15 cellular contexts compared by ENCODE assay signal in the genomic region with DNA sequence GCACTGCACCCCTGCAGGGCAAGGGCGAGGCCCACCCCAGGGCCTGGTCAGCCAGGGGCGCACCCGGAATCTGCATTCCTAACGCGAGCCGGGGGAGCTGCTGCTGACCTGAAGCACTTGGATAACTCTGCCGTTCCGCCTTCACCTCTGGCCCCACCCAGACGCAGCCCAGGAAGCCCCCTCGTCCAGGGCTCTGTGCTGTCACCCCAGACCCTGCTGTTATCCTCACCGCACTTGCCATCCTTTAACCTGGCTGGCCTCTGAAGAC. TPM values are rescaled to one million over a fixed set of nuclear protein-coding genes. Genes with fewer than 3 reads are reported as not detected.
DNase-seq lines count a peak whose midpoint lies in the region; FAIRE-seq and TF ChIP-seq lines count a peak whose summit lies in the region.
"Had no signal": no experiment of that assay in that cellular context is flagged by ENCODE, and none has a peak within 500 bp of the region (broad histone marks: within the 10 kb centered on the region; RNA-seq: fewer than 3 reads in every experiment).

No MANE protein-coding gene starts in this region.

- no peaks in the 10 kb centered on the region for H3K79me1 ChIP-seq in H9 (ENCODE audit: insufficient read depth, low read depth, low read length, poor library complexity, severe bottlenecking)
- no peaks in the 10 kb centered on the region; the same call in 1 of the 2 replicates for H3K79me1 ChIP-seq in H1 (ENCODE audit: low read depth, low read length)
- H3K79me1 ChIP-seq in trophoblast cell (ENCODE audit: low read length): no peaks in the 10 kb centered on the region

- no peaks in the 10 kb centered on the region for H3K36me3 ChIP-seq in H1 (ENCODE audit: control insufficient read depth in 2 of 4, insufficient read depth in 4 of 4, low read length in 3 of 4)
- no peaks in the 10 kb centered on the region for H3K36me3 ChIP-seq in trophoblast cell (ENCODE audit: control insufficient read depth in 1 of 2, insufficient read depth in 2 of 2, low read length in 2 of 2)

- H3K4me3 ChIP-seq in H1 (ENCODE audit: extremely low read depth in 1 of 4, insufficient read depth in 2 of 4, low read depth in 3 of 4, low read length in 4 of 4) (no peak overlapping the region), trophoblast cell (ENCODE audit: low read depth, low read length) (peak overlapping the region; percentile 0)
- H3K4me3 ChIP-seq: BLaER1 treated with 17β-estradiol and CSF1 and Interleukin-3, amounts not matched to agents 10 nM and 100 nM; GM12878; GM23248 had no signal

- H3K4me1 ChIP-seq in H9 (ENCODE audit: insufficient read depth, low read length): no peaks in the 10 kb centered on the region
- peaks cover 0 to 9% (median 4%) of the 10 kb centered on the region in 4 experiments; a peak in 4 of 7 replicates for H3K4me1 ChIP-seq in H1 (replicated peaks in 1 of 4; ENCODE audit: control insufficient read depth in 3 of 4, insufficient read depth in 4 of 4, low read length in 3 of 4)
- H3K4me1 ChIP-seq in trophoblast cell (ENCODE audit: control insufficient read depth in 1 of 2, insufficient read depth in 2 of 2, low read length in 2 of 2): no peaks in the 10 kb centered on the region

- H3K56ac ChIP-seq in H9 (ENCODE audit: insufficient read length, low read depth, low read length): no peak overlapping the region
- no peak overlapping the region for H3K56ac ChIP-seq in H1 (replicated peaks; ENCODE audit: insufficient read length, low read depth, low read length)

- H3K27ac Mint-ChIP-seq in H9 (peak overlapping the region in 2 of 3 experiments; percentile 34 to 45; a peak in 2 of 7 replicates), mesothelial cell of epicardium (peak overlapping the region; percentile 25)

- H4K20me1 ChIP-seq in H9 (ENCODE audit: control insufficient read depth, insufficient read depth, insufficient read length) (no peaks in the 10 kb centered on the region), H1 (replicated peaks in 1 of 2; ENCODE audit: control insufficient read depth in 1 of 2, insufficient read depth in 2 of 2, low read length in 2 of 2) (peaks cover 0 to 4% of the 10 kb centered on the region in 2 experiments)

- no peak for TF ChIP-seq EP300 in H1 (IDR thresholded peaks at IDR 0.05; ENCODE audit: borderline replicate concordance in 1 of 2, low read depth in 2 of 2, low read length in 2 of 2)

- no peaks in the 10 kb centered on the region for H3K9me3 Mint-ChIP-seq in H9
- H3K9me3 Mint-ChIP-seq in mesothelial cell of epicardium: no peaks in the 10 kb centered on the region

- H3K4me1 Mint-ChIP-seq in H9 (peaks cover 0 to 11% of the 10 kb centered on the region in 2 experiments; a peak in 1 of 4 replicates), mesothelial cell of epicardium (peaks cover 9% of the 10 kb centered on the region)

- H3K36me3 Mint-ChIP-seq in H9 (ENCODE audit: insufficient read depth in 1 of 3, low read depth in 3 of 3) (no peaks in the 10 kb centered on the region), mesothelial cell of epicardium (no peaks in the 10 kb centered on the region)
- H3K36me3 Mint-ChIP-seq: CD4-positive, CD25-positive, alpha-beta regulatory T cell had no signal

- H3K18ac ChIP-seq in H9 (ENCODE audit: insufficient read length, low read depth, low read length): no peak overlapping the region
- H3K18ac ChIP-seq in H1 (ENCODE audit: extremely low read depth, low read length): no peak overlapping the region
- no peak overlapping the region for H3K18ac ChIP-seq in trophoblast cell (ENCODE audit: low read length)

- H3K23ac ChIP-seq in H9 (ENCODE audit: insufficient read length, low read depth, low read length): no peak overlapping the region
- no peak overlapping the region for H3K23ac ChIP-seq in H1 (ENCODE audit: insufficient read length)
- no peak overlapping the region for H3K23ac ChIP-seq in trophoblast cell (ENCODE audit: low read length)

- H4K12ac ChIP-seq in trophoblast cell (ENCODE audit: low read depth, low read length): no peak overlapping the region

- H3K4me3 Mint-ChIP-seq in H9: no peak overlapping the region; a peak in 1 of 5 replicates
- H3K4me3 Mint-ChIP-seq in mesothelial cell of epicardium: no peak overlapping the region
- H3K4me3 Mint-ChIP-seq: CD4-positive, CD25-positive, alpha-beta regulatory T cell had no signal

- H4K5ac ChIP-seq in H9 (ENCODE audit: insufficient read length, low read depth, low read length): no peak overlapping the region
- H4K5ac ChIP-seq in H1 (ENCODE audit: insufficient read length, low read depth, low read length): no peak overlapping the region

- H2AFZ ChIP-seq in H9 (ENCODE audit: low read length) (no peak overlapping the region), H1 (ENCODE audit: low read length) (no peak overlapping the region), trophoblast cell (ENCODE audit: insufficient read depth, low read length, poor library complexity) (no peak overlapping the region)
- H2AFZ ChIP-seq: GM23248 had no signal

- H2AK5ac ChIP-seq in H9 (ENCODE audit: insufficient read length, low read length) (no peak overlapping the region), H1 (ENCODE audit: low read depth, low read length) (no peak overlapping the region), trophoblast cell (ENCODE audit: low read length) (no peak overlapping the region)

- POLR2A ChIA-PET in H1 (lab: Charles Lee; ENCODE audit: partially characterized antibody): interaction anchor here (0.6 to 1.5 kb wide), 2 partner anchors 69 to 1439 kb away, joined by 3 to 5 read pairs; no protein-coding TSS in a partner anchor

- no peak overlapping the region for H3K9ac ChIP-seq in H9 (ENCODE audit: extremely low read depth, insufficient read length, low read length)
- no peak overlapping the region for H3K9ac ChIP-seq in H1 (replicated peaks in 1 of 4; ENCODE audit: extremely low read depth in 1 of 4, low read depth in 3 of 4, low read length in 3 of 4)
- no peak overlapping the region for H3K9ac ChIP-seq in trophoblast cell (ENCODE audit: low read length)
- H3K9ac ChIP-seq: GM23248 had no signal

- H2BK5ac ChIP-seq in H9 (ENCODE audit: insufficient read length, low read length): no peak overlapping the region
- H2BK5ac ChIP-seq in H1 (ENCODE audit: low read depth, low read length): no peak overlapping the region
- H2BK5ac ChIP-seq in trophoblast cell (ENCODE audit: low read depth, low read length, poor library complexity): no peak overlapping the region

- no peak overlapping the region for H2BK20ac ChIP-seq in H9 (ENCODE audit: low read depth, low read length, poor library complexity, severe bottlenecking)
- H2BK20ac ChIP-seq in H1 (ENCODE audit: low read length): no peak overlapping the region

- H2BK12ac ChIP-seq in H9 (ENCODE audit: insufficient read length, low read depth, low read length) (no peak overlapping the region), H1 (ENCODE audit: low read depth, low read length) (no peak overlapping the region), trophoblast cell (ENCODE audit: low read length) (no peak overlapping the region)

- no peak overlapping the region for H3T11ph ChIP-seq in H9 (ENCODE audit: low read length)

- H2BK120ac ChIP-seq in H9 (ENCODE audit: low read depth, low read length, poor library complexity, severe bottlenecking) (no peak overlapping the region), H1 (replicated peaks; ENCODE audit: low read depth, low read length) (no peak overlapping the region), trophoblast cell (ENCODE audit: insufficient read depth, low read length, poor library complexity) (no peak overlapping the region)

- H3K27me3 Mint-ChIP-seq in H9 (ENCODE audit: low read depth) (no peaks in the 10 kb centered on the region), mesothelial cell of epicardium (ENCODE audit: low read depth) (no peaks in the 10 kb centered on the region)
- H3K27me3 Mint-ChIP-seq: CD4-positive, CD25-positive, alpha-beta regulatory T cell had no signal

- H3K23me2 ChIP-seq in H9 (ENCODE audit: insufficient read length, low read depth, low read length, poor library complexity, severe bottlenecking): no peaks in the 10 kb centered on the region
- no peaks in the 10 kb centered on the region; the same call in 1 of the 2 replicates for H3K23me2 ChIP-seq in H1 (ENCODE audit: low read depth, low read length)

- no peak overlapping the region for H3K4ac ChIP-seq in H9 (ENCODE audit: low read depth, low read length)
- H3K4ac ChIP-seq in H1 (replicated peaks; ENCODE audit: insufficient read length, low read depth, low read length): no peak overlapping the region
- no peak overlapping the region for H3K4ac ChIP-seq in trophoblast cell (ENCODE audit: low read depth, low read length)

- no peak for FAIRE-seq in H1 (lab: Jason Lieb, UNC)
- FAIRE-seq: GM12878 had no signal

- TF ChIP-seq CTCF in H9 (conservative IDR thresholded peaks at IDR 0.05) (no peak), H1 (IDR thresholded peaks at IDR 0.05; ENCODE audit: control extremely low read depth in 1 of 3, insufficient read depth in 1 of 3, low read depth in 1 of 3, low read length in 3 of 3) (no peak), mesothelial cell of epicardium (IDR thresholded peaks at IDR 0.05; ENCODE audit: unreplicated experiment) (no peak)

- DNase-seq in H9: no peak
- DNase-seq in H1 (ENCODE audit: low read depth in 1 of 2, low spot score in 2 of 2): no peak
- no peak for DNase-seq in mesothelial cell of epicardium (ENCODE audit: low spot score in 2 of 2, unreplicated experiment in 2 of 2)
- DNase-seq in trophoblast cell: no peak
- no peak for DNase-seq in KG1 (lab: John Stamatoyannopoulos, UW)
- no peak for DNase-seq in amygdala (lab: John Stamatoyannopoulos, UW)
- DNase-seq in NCI-H446 treated with DMSO at 0.1 percent for 48 hours (lab: John Stamatoyannopoulos, UW): no peak
- DNase-seq: ACHN; CD4-positive, CD25-positive, alpha-beta regulatory T cell; GF-D8; GM23248; H7 had no signal

- H3K4me2 ChIP-seq in H9 (ENCODE audit: insufficient read depth, insufficient read length, low read length) (no peak overlapping the region), H1 (ENCODE audit: insufficient read depth in 1 of 2, low read depth in 2 of 2, low read length in 2 of 2) (no peak overlapping the region), trophoblast cell (ENCODE audit: low read length) (no peak overlapping the region)

- H3K27ac ChIP-seq in H9 (ENCODE audit: insufficient read length, low read depth, low read length): no peak overlapping the region
- no peak overlapping the region for H3K27ac ChIP-seq in H1 (ENCODE audit: low read depth, low read length)
- no peak overlapping the region for H3K27ac ChIP-seq in trophoblast cell (ENCODE audit: low read depth, low read length)
- H3K27ac ChIP-seq: GM23248 had no signal

- H2BK15ac ChIP-seq in H9 (ENCODE audit: low read depth, low read length) (no peak overlapping the region), H1 (ENCODE audit: low read length) (no peak overlapping the region)

- H3K27me3 ChIP-seq in H9 (ENCODE audit: insufficient read depth, low read length) (no peaks in the 10 kb centered on the region), H1 (replicated peaks in 1 of 4; ENCODE audit: control insufficient read depth in 3 of 4, extremely low read depth in 1 of 4, insufficient read depth in 3 of 4, low read length in 3 of 4) (peaks cover 0 to 7% (median 1%) of the 10 kb centered on the region in 4 experiments; a peak in 2 of 7 replicates), trophoblast cell (ENCODE audit: insufficient read depth, low read length) (no peaks in the 10 kb centered on the region)
- H3K27me3 ChIP-seq: BLaER1 treated with 17β-estradiol and CSF1 and Interleukin-3, amounts not matched to agents 10 nM and 100 nM had no signal

- TF ChIP-seq RAD21 in H1 (IDR thresholded peaks at IDR 0.05 in 1 of 2, conservative IDR thresholded peaks at IDR 0.05 in 1 of 2; ENCODE audit: low read depth in 2 of 2, low read length in 2 of 2): no peak

- H3K9me3 ChIP-seq in H9 (ENCODE audit: control insufficient read depth, low read depth, low read length) (no peaks in the 10 kb centered on the region), H1 (ENCODE audit: insufficient read depth in 2 of 2, low read depth in 1 of 2, low read length in 1 of 2) (no peaks in the 10 kb centered on the region; a peak in 1 of 4 replicates), trophoblast cell (ENCODE audit: insufficient read depth, low read depth, low read length) (peaks cover 4% of the 10 kb centered on the region)
- H3K9me3 ChIP-seq: BLaER1 treated with 17β-estradiol and CSF1 and Interleukin-3, amounts not matched to agents 10 nM and 100 nM had no signal

- TF ChIP-seq POLR2A in H1 (IDR thresholded peaks at IDR 0.05; ENCODE audit: control extremely low read depth in 1 of 2, low read depth in 2 of 2, low read length in 2 of 2): no peak

- no peak overlapping the region for H3K14ac ChIP-seq in H9 (ENCODE audit: insufficient read depth, low read length)
- no peak overlapping the region for H3K14ac ChIP-seq in H1 (ENCODE audit: insufficient read length)
- no peak overlapping the region for H3K14ac ChIP-seq in trophoblast cell (ENCODE audit: low read length)

- no peak overlapping the region for H4K8ac ChIP-seq in H9 (replicated peaks; ENCODE audit: insufficient read length, low read depth, low read length)
- H4K8ac ChIP-seq in H1 (ENCODE audit: extremely low read depth, insufficient read depth, low read length): 0 out of 2 replicates have a peak overlapping the region, but pooled peaks have one; percentile 45
- no peak overlapping the region for H4K8ac ChIP-seq in trophoblast cell (ENCODE audit: low read depth, low read length)

- H3K79me2 ChIP-seq in H9 (ENCODE audit: insufficient read depth, low read length) (no peaks in the 10 kb centered on the region), H1 (ENCODE audit: control insufficient read depth in 1 of 2, insufficient read depth in 2 of 2, low read length in 2 of 2) (no peaks in the 10 kb centered on the region), trophoblast cell (ENCODE audit: control insufficient read depth, insufficient read depth, low read length, poor library complexity) (no peaks in the 10 kb centered on the region)

- H4K91ac ChIP-seq in H9 (ENCODE audit: insufficient read length, low read depth, low read length) (no peak overlapping the region), H1 (replicated peaks; ENCODE audit: insufficient read length, low read length) (no peak overlapping the region), trophoblast cell (ENCODE audit: low read depth, low read length) (no peak overlapping the region)

- WGBS in H9 (ENCODE audit: extremely low coverage, insufficient read length, low lambda C conversion rate): no CpG with 5 or more reads among the region's 11 CpGs
- WGBS in H1 (ENCODE audit: extremely low coverage in 1 of 2, insufficient coverage in 1 of 2, insufficient read length in 1 of 2, insufficient replicate concordance in 2 of 2, low coverage in 1 of 2, low lambda C conversion rate in 2 of 2, missing lambda C conversion rate in 1 of 2), 2 experiments: 94% methylated on average over 11 of the region's 11 CpGs; no CpG with 5 or more reads in 1 of the 2 experiments
- no CpG with 5 or more reads among the region's 11 CpGs for WGBS in trophoblast cell (ENCODE audit: extremely low coverage, insufficient coverage, insufficient read length)

- CTCF ChIA-PET in H1 (lab: Charles Lee; ENCODE audit: partially characterized antibody): interaction anchor here (0.6 to 4.4 kb wide), 15 partner anchors 10 to 288 kb away, joined by 3 to 15 read pairs (median 3); no protein-coding TSS in a partner anchor

RNA-seq across cellular contexts. Expression of gene PABPN1L, which starts 13.3 kb away (rescaled TPM):
- total RNA-seq in H9 (2021) (not detected in 2 replicates), mesothelial cell of epicardium (0.22 to 0.41 TPM (median 0.40 TPM) in 3 replicates)
- total RNA-seq in H1 (2021; fragmentation: NEBNext Ultra II Directional; extraction: Animal tissue kit (Norgen Biotek cat#: 25700)): not detected in 2 replicates
- polyA plus RNA-seq in H1 (2011; rRNA removed): not detected in 2 replicates
- not detected for polyA plus RNA-seq in H1 (2011; cell fraction: cytosol; rRNA removed)
- 0.20 TPM for polyA plus RNA-seq in H1 (2011; cell fraction: nucleus; rRNA removed)
- 0.17 TPM in 1 of 4 replicates, not detected in the others for polyA plus RNA-seq in H1 (2012, experiment 1 of 2)
- not detected for polyA plus RNA-seq in H1 (2012, experiment 2 of 2)
- not detected for polyA plus RNA-seq in H1 (2013, experiment 1 of 2)
- polyA plus RNA-seq in H1 (2013, experiment 2 of 2): not detected
- not detected in 2 replicates for polyA minus RNA-seq in H1 (2011; rRNA and poly(A)+ RNA removed)
- not detected for polyA minus RNA-seq in H1 (2011; cell fraction: cytosol; rRNA and poly(A)+ RNA removed)
- not detected for polyA minus RNA-seq in H1 (2011; cell fraction: nucleus; rRNA and poly(A)+ RNA removed)
- not detected in 2 replicates for polyA plus RNA-seq in trophoblast cell (2013)
- total RNA-seq: A172; CD4-positive, CD25-positive, alpha-beta regulatory T cell; GM12878; GM23248; H7 had no signal
- polyA plus RNA-seq: CD4-positive, CD25-positive, alpha-beta regulatory T cell; GM12878; GM23248 had no signal

RNA-seq across cellular contexts. Expression of gene TRAPPC2L, which starts 22.8 kb away (rescaled TPM):
- total RNA-seq in H9 (2021) (90.3 and 102 TPM in 2 replicates), mesothelial cell of epicardium (88.2 to 101 TPM (median 96.3 TPM) in 3 replicates)
- 94.0 and 98.7 TPM in 2 replicates for total RNA-seq in H1 (2021; fragmentation: NEBNext Ultra II Directional; extraction: Animal tissue kit (Norgen Biotek cat#: 25700))
- polyA plus RNA-seq in H1 (2011; rRNA removed): 113 and 133 TPM in 2 replicates
- 98.2 TPM for polyA plus RNA-seq in H1 (2011; cell fraction: cytosol; rRNA removed)
- polyA plus RNA-seq in H1 (2011; cell fraction: nucleus; rRNA removed): 131 TPM
- polyA plus RNA-seq in H1 (2012, experiment 1 of 2): 129 to 276 TPM (median 222 TPM) in 4 replicates
- polyA plus RNA-seq in H1 (2012, experiment 2 of 2): 213 TPM
- 84.6 TPM for polyA plus RNA-seq in H1 (2013, experiment 1 of 2)
- polyA plus RNA-seq in H1 (2013, experiment 2 of 2): 84.6 TPM
- 61.8 and 63.2 TPM in 2 replicates for polyA minus RNA-seq in H1 (2011; rRNA and poly(A)+ RNA removed)
- 31.9 TPM for polyA minus RNA-seq in H1 (2011; cell fraction: cytosol; rRNA and poly(A)+ RNA removed)
- polyA minus RNA-seq in H1 (2011; cell fraction: nucleus; rRNA and poly(A)+ RNA removed): 47.8 TPM
- 77.0 and 81.9 TPM in 2 replicates for polyA plus RNA-seq in trophoblast cell (2013)

RNA-seq across cellular contexts. Expression of gene GALNS, which starts 23.0 kb away (rescaled TPM):
- total RNA-seq in H9 (2021) (20.0 and 20.3 TPM in 2 replicates), mesothelial cell of epicardium (41.3 to 44.7 TPM (median 42.4 TPM) in 3 replicates)
- total RNA-seq in H1 (2021; fragmentation: NEBNext Ultra II Directional; extraction: Animal tissue kit (Norgen Biotek cat#: 25700)): 17.8 and 22.4 TPM in 2 replicates
- 8.9 and 12.7 TPM in 2 replicates for polyA plus RNA-seq in H1 (2011; rRNA removed)
- polyA plus RNA-seq in H1 (2011; cell fraction: cytosol; rRNA removed): 9.8 TPM
- 28.1 TPM for polyA plus RNA-seq in H1 (2011; cell fraction: nucleus; rRNA removed)
- polyA plus RNA-seq in H1 (2012, experiment 1 of 2): 15.7 to 17.2 TPM (median 16.7 TPM) in 4 replicates
- polyA plus RNA-seq in H1 (2012, experiment 2 of 2): 11.6 TPM
- polyA plus RNA-seq in H1 (2013, experiment 1 of 2): 14.6 TPM
- 15.0 TPM for polyA plus RNA-seq in H1 (2013, experiment 2 of 2)
- polyA minus RNA-seq in H1 (2011; rRNA and poly(A)+ RNA removed): 7.5 and 10.5 TPM in 2 replicates
- 10.6 TPM for polyA minus RNA-seq in H1 (2011; cell fraction: cytosol; rRNA and poly(A)+ RNA removed)
- polyA minus RNA-seq in H1 (2011; cell fraction: nucleus; rRNA and poly(A)+ RNA removed): 22.3 TPM
- 20.9 and 21.0 TPM in 2 replicates for polyA plus RNA-seq in trophoblast cell (2013)
